In the genomic region with DNA sequence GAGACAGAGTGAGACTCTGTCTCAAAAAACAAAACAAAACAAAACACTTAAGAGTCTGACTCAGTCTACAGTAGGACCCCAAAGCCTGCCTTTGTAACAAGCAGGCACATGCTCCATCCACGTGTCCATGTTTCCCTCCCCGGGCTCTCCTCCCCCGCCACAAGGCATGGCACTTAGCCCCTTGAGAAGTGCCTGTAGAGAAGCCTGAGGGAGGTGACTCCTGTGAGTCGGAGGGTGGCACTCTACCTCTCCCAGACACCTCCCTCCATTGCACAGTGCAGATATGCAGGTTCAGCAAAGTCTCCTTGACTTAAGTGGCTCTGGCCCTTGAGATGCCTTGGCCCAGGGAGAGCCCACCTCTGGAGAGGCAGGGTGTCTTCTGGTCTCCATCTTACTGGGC, we compare ENCODE assay signal across 10 cellular contexts. TPM values are rescaled to one million over a fixed set of nuclear protein-coding genes. Genes with fewer than 3 reads are reported as not detected.
DNase-seq lines count a peak whose midpoint lies in the region; TF ChIP-seq lines count a peak whose summit lies in the region.
"Had no signal": no experiment of that assay in that cellular context is flagged by ENCODE, and none has a peak within 500 bp of the region (broad histone marks: within the 10 kb centered on the region; RNA-seq: fewer than 3 reads in every experiment).

No MANE protein-coding gene starts in this region.

- H3K4me3 Mint-ChIP-seq in CD8-positive, alpha-beta memory T cell = no peak overlapping the region
- no peak overlapping the region for H3K4me3 Mint-ChIP-seq in CD4-positive, alpha-beta memory T cell
- no peak overlapping the region for H3K4me3 Mint-ChIP-seq in mesothelial cell of epicardium
- H3K4me3 Mint-ChIP-seq: naive B cell had no signal

- no peak for DNase-seq in CD8-positive, alpha-beta memory T cell
- peak; percentile 59 for DNase-seq in RPMI7951 (ENCODE audit: low read depth)
- DNase-seq in esophagus squamous epithelium (lab: John Stamatoyannopoulos, UW) = no peak
- DNase-seq in prostate gland (ENCODE audit: low spot score) = no peak
- no peak for DNase-seq in ureter (ENCODE audit: low spot score)
- no peak for DNase-seq in NCI-H1092 (lab: John Stamatoyannopoulos, UW)
- DNase-seq in CD4-positive, alpha-beta memory T cell = no peak
- DNase-seq in mesothelial cell of epicardium (ENCODE audit: low spot score in 2 of 2, unreplicated experiment in 2 of 2) = no peak
- DNase-seq: activated effector memory CD4-positive, alpha-beta T cell treated with anti-CD3 and anti-CD28 coated beads, Interleukin-2, amount 50 U/mL, for 16 hours; naive B cell had no signal

- no peaks in the 10 kb centered on the region for H3K9me3 ChIP-seq in CD8-positive, alpha-beta memory T cell (ENCODE audit: low read length)
- H3K9me3 ChIP-seq in esophagus squamous epithelium = no peaks in the 10 kb centered on the region
- H3K9me3 ChIP-seq in prostate gland = no peaks in the 10 kb centered on the region
- H3K9me3 ChIP-seq in CD4-positive, alpha-beta memory T cell (ENCODE audit: control insufficient read depth in 1 of 2, low read length in 2 of 2) = no peaks in the 10 kb centered on the region

- WGBS in esophagus squamous epithelium, 2 donors = 34 to 81% methylated on average over 3 to 4 of the region's 4 CpGs
- WGBS in prostate gland = 79% methylated on average over 4 of the region's 4 CpGs

- peaks cover 15% of the 10 kb centered on the region for H3K36me3 ChIP-seq in CD8-positive, alpha-beta memory T cell (ENCODE audit: insufficient read depth, low read length)
- H3K36me3 ChIP-seq in esophagus squamous epithelium (peaks cover 15 to 42% (median 25%) of the 10 kb centered on the region in 3 donors), prostate gland (no peaks in the 10 kb centered on the region)
- H3K36me3 ChIP-seq in CD4-positive, alpha-beta memory T cell (ENCODE audit: insufficient read depth, low read length) = peaks cover 27% of the 10 kb centered on the region

- intact Hi-C loops in esophagus squamous epithelium (cut with DNase I) = no loop called here
- intact Hi-C loops in prostate gland (cut with DNase I) = no loop called here
- intact Hi-C loops in CD4-positive, alpha-beta memory T cell (cut with micrococcal nuclease) = no loop called here

- peak overlapping the region; percentile 51 for H3K27ac ChIP-seq in CD8-positive, alpha-beta memory T cell (ENCODE audit: low read depth, low read length)
- peak overlapping the region; percentile 28 to 80 (median 51) for H3K27ac ChIP-seq in esophagus squamous epithelium
- peak overlapping the region; percentile 75 to 80 for H3K27ac ChIP-seq in prostate gland
- H3K27ac ChIP-seq in CD4-positive, alpha-beta memory T cell (ENCODE audit: low read depth, low read length) = no peak overlapping the region

- peak overlapping the region in 3 of 8 donors; percentile 37 to 76 (median 74) for H3K27ac Mint-ChIP-seq in CD8-positive, alpha-beta memory T cell
- H3K27ac Mint-ChIP-seq in CD4-positive, alpha-beta memory T cell = peak overlapping the region in 2 of 7 donors; percentile 57 to 68
- no peak overlapping the region for H3K27ac Mint-ChIP-seq in mesothelial cell of epicardium

- no peaks in the 10 kb centered on the region for H3K9me3 Mint-ChIP-seq in CD8-positive, alpha-beta memory T cell
- H3K9me3 Mint-ChIP-seq in CD4-positive, alpha-beta memory T cell = no peaks in the 10 kb centered on the region
- H3K9me3 Mint-ChIP-seq in mesothelial cell of epicardium = no peaks in the 10 kb centered on the region

- H3K36me3 Mint-ChIP-seq in CD8-positive, alpha-beta memory T cell = peaks cover 0 to 43% (median 7%) of the 10 kb centered on the region in 3 donors
- peaks cover 22 to 42% of the 10 kb centered on the region in 2 donors for H3K36me3 Mint-ChIP-seq in CD4-positive, alpha-beta memory T cell
- H3K36me3 Mint-ChIP-seq in mesothelial cell of epicardium = peaks cover 14% of the 10 kb centered on the region

- no peak for TF ChIP-seq POLR2A in esophagus squamous epithelium (IDR thresholded peaks at IDR 0.05)
- no peak for TF ChIP-seq POLR2A in prostate gland (IDR thresholded peaks at IDR 0.05)

- H3K27me3 ChIP-seq in CD8-positive, alpha-beta memory T cell (ENCODE audit: insufficient read depth, low read length, poor library complexity, severe bottlenecking) = no peaks in the 10 kb centered on the region
- H3K27me3 ChIP-seq in esophagus squamous epithelium (no peaks in the 10 kb centered on the region), prostate gland (replicated peaks; ENCODE audit: insufficient read depth) (no peaks in the 10 kb centered on the region)
- no peaks in the 10 kb centered on the region for H3K27me3 ChIP-seq in CD4-positive, alpha-beta memory T cell (ENCODE audit: insufficient read depth, low read length)

- H3K27me3 Mint-ChIP-seq in CD8-positive, alpha-beta memory T cell = peaks cover 0 to 2% of the 10 kb centered on the region in 2 donors
- no peaks in the 10 kb centered on the region for H3K27me3 Mint-ChIP-seq in CD4-positive, alpha-beta memory T cell
- H3K27me3 Mint-ChIP-seq in mesothelial cell of epicardium (ENCODE audit: low read depth) = no peaks in the 10 kb centered on the region
- H3K27me3 Mint-ChIP-seq: naive B cell had no signal

- H3K4me1 Mint-ChIP-seq in CD8-positive, alpha-beta memory T cell = peaks cover 24 to 33% (median 29%) of the 10 kb centered on the region in 3 donors
- peaks cover 21 to 46% (median 36%) of the 10 kb centered on the region in 4 donors for H3K4me1 Mint-ChIP-seq in CD4-positive, alpha-beta memory T cell
- peaks cover 8% of the 10 kb centered on the region for H3K4me1 Mint-ChIP-seq in mesothelial cell of epicardium

- no peak for TF ChIP-seq CTCF in esophagus squamous epithelium (IDR thresholded peaks at IDR 0.05)
- TF ChIP-seq CTCF in prostate gland (IDR thresholded peaks at IDR 0.05) = no peak
- no peak for TF ChIP-seq CTCF in mesothelial cell of epicardium (IDR thresholded peaks at IDR 0.05; ENCODE audit: unreplicated experiment)

- POLR2A ChIA-PET in CD8-positive, alpha-beta memory T cell (lab: Charles Lee) = no interaction called here
- POLR2A ChIA-PET in CD4-positive, alpha-beta memory T cell (lab: Charles Lee; ENCODE audit: partially characterized antibody) = interaction anchor here (10.5 kb wide), 1 partner anchor 10 kb away, joined by 259 read pairs; a partner anchor contains a TSS

- H3K4me1 ChIP-seq in CD8-positive, alpha-beta memory T cell (ENCODE audit: insufficient read depth, low read length) = peaks cover 22% of the 10 kb centered on the region
- peaks cover 15 to 53% (median 38%) of the 10 kb centered on the region in 3 donors for H3K4me1 ChIP-seq in esophagus squamous epithelium
- H3K4me1 ChIP-seq in prostate gland (replicated peaks) = peaks cover 20% of the 10 kb centered on the region
- peaks cover 35% of the 10 kb centered on the region for H3K4me1 ChIP-seq in CD4-positive, alpha-beta memory T cell (ENCODE audit: insufficient read depth, low read length)

- H3K4me3 ChIP-seq in CD8-positive, alpha-beta memory T cell (ENCODE audit: low read length) = no peak overlapping the region
- H3K4me3 ChIP-seq in esophagus squamous epithelium = no peak overlapping the region
- H3K4me3 ChIP-seq in prostate gland = no peak overlapping the region
- no peak overlapping the region for H3K4me3 ChIP-seq in CD4-positive, alpha-beta memory T cell (ENCODE audit: low read length in 2 of 2)

- CTCF ChIA-PET in CD8-positive, alpha-beta memory T cell (lab: Charles Lee) = no interaction called here
- CTCF ChIA-PET in CD4-positive, alpha-beta memory T cell (lab: Charles Lee; ENCODE audit: partially characterized antibody) = no interaction called here

RNA-seq across cellular contexts. Expression of a gene that starts 6.8 kb away (rescaled TPM):
- total RNA-seq in CD8-positive, alpha-beta memory T cell = 100 to 1,000 TPM; 111 to 117 TPM
- polyA plus RNA-seq in CD8-positive, alpha-beta memory T cell = 5.5 TPM
- total RNA-seq in RPMI7951 (2014; rRNA removed; shearing (Covaris generic)) = 33.6 and 37.2 TPM in 2 replicates
- total RNA-seq in esophagus squamous epithelium = 1 to 10 TPM; 1.9 to 7.4 (median 5.3) TPM
- total RNA-seq in prostate gland = 10 to 100 TPM; 11.2 to 46.1 TPM
- 19.1 TPM for total RNA-seq in ureter
- 10 to 100 TPM; 56.0 to 63.3 TPM for total RNA-seq in CD4-positive, alpha-beta memory T cell
- polyA plus RNA-seq in CD4-positive, alpha-beta memory T cell = 1 to 10 TPM; 3.3 to 5.9 TPM
- 28.2 to 28.7 TPM (median 28.3 TPM) in 3 replicates for total RNA-seq in mesothelial cell of epicardium

RNA-seq across cellular contexts. Expression of a gene that starts 8.3 kb away (rescaled TPM):
- 1 to 10 TPM; 5.2 TPM for total RNA-seq in CD8-positive, alpha-beta memory T cell
- not detected for polyA plus RNA-seq in CD8-positive, alpha-beta memory T cell
- 0.98 and 1.1 TPM in 2 replicates for total RNA-seq in RPMI7951 (2014; rRNA removed; shearing (Covaris generic))
- total RNA-seq in esophagus squamous epithelium (under 1 TPM in 1 of 4 donors, not detected in 3; 0.19 TPM), prostate gland (1 to 10 TPM in 1 of 2 donors, under 1 TPM in 1; 0.27 to 2.6 TPM), ureter (0.86 TPM), mesothelial cell of epicardium (2.9 to 3.5 TPM (median 3.3 TPM) in 3 replicates)
- total RNA-seq in CD4-positive, alpha-beta memory T cell = 1 to 10 TPM; 1.7 to 2.1 TPM
- under 1 TPM in 1 of 2 donors, not detected in 1; 0.09 TPM for polyA plus RNA-seq in CD4-positive, alpha-beta memory T cell

RNA-seq across cellular contexts. Expression of a gene that starts 13.6 kb away (rescaled TPM):
- total RNA-seq in CD8-positive, alpha-beta memory T cell = 10 to 100 TPM; 58.4 to 69.5 TPM
- 83.7 TPM for polyA plus RNA-seq in CD8-positive, alpha-beta memory T cell
- 37.1 and 48.5 TPM in 2 replicates for total RNA-seq in RPMI7951 (2014; rRNA removed; shearing (Covaris generic))
- 10 to 100 TPM; 24.4 to 36.0 (median 31.7) TPM for total RNA-seq in esophagus squamous epithelium
- total RNA-seq in prostate gland = 10 to 100 TPM; 39.1 to 57.1 TPM
- 30.9 TPM for total RNA-seq in ureter
- total RNA-seq in CD4-positive, alpha-beta memory T cell = 10 to 100 TPM; 35.5 to 35.7 TPM
- 10 to 100 TPM; 84.3 to 99.1 TPM for polyA plus RNA-seq in CD4-positive, alpha-beta memory T cell
- total RNA-seq in mesothelial cell of epicardium = 35.8 to 38.4 TPM (median 36.3 TPM) in 3 replicates

RNA-seq across cellular contexts. Expression of a gene that starts 38.8 kb away (rescaled TPM):
- 10 to 100 TPM; 25.3 to 29.3 TPM for total RNA-seq in CD8-positive, alpha-beta memory T cell
- 1.6 TPM for polyA plus RNA-seq in CD8-positive, alpha-beta memory T cell
- total RNA-seq in RPMI7951 (2014; rRNA removed; shearing (Covaris generic)) = 2.9 and 4.9 TPM in 2 replicates
- total RNA-seq in esophagus squamous epithelium (10 to 100 TPM in 1 of 4 donors, 1 to 10 TPM in 3; 5.0 to 11.4 (median 7.5) TPM), prostate gland (10 to 100 TPM in 1 of 2 donors, 1 to 10 TPM in 1; 7.7 to 57.8 TPM), ureter (10.3 TPM), mesothelial cell of epicardium (13.4 to 15.5 TPM (median 15.4 TPM) in 3 replicates)
- total RNA-seq in CD4-positive, alpha-beta memory T cell = 10 to 100 TPM; 17.3 to 24.0 TPM
- polyA plus RNA-seq in CD4-positive, alpha-beta memory T cell = 1 to 10 TPM; 4.3 to 4.9 TPM

RNA-seq across cellular contexts. Expression of a gene that starts 41.6 kb away (rescaled TPM):
- 1 to 10 TPM; 5.0 to 5.3 TPM for total RNA-seq in CD8-positive, alpha-beta memory T cell
- not detected for polyA plus RNA-seq in CD8-positive, alpha-beta memory T cell
- total RNA-seq in RPMI7951 (2014; rRNA removed; shearing (Covaris generic)) = 0.48 and 0.78 TPM in 2 replicates
- total RNA-seq in esophagus squamous epithelium = 10 to 100 TPM; 30.1 to 35.9 (median 32.9) TPM
- 10 to 100 TPM; 24.8 to 36.7 TPM for total RNA-seq in prostate gland
- total RNA-seq in ureter = 23.5 TPM
- 10 to 100 TPM; 10.1 to 10.6 TPM for total RNA-seq in CD4-positive, alpha-beta memory T cell
- polyA plus RNA-seq in CD4-positive, alpha-beta memory T cell = not detected
- total RNA-seq in mesothelial cell of epicardium = 9.3 to 10.0 TPM (median 9.7 TPM) in 3 replicates
